Comparison of ENCODE assay signal across 1 cellular context in the genomic region with DNA sequence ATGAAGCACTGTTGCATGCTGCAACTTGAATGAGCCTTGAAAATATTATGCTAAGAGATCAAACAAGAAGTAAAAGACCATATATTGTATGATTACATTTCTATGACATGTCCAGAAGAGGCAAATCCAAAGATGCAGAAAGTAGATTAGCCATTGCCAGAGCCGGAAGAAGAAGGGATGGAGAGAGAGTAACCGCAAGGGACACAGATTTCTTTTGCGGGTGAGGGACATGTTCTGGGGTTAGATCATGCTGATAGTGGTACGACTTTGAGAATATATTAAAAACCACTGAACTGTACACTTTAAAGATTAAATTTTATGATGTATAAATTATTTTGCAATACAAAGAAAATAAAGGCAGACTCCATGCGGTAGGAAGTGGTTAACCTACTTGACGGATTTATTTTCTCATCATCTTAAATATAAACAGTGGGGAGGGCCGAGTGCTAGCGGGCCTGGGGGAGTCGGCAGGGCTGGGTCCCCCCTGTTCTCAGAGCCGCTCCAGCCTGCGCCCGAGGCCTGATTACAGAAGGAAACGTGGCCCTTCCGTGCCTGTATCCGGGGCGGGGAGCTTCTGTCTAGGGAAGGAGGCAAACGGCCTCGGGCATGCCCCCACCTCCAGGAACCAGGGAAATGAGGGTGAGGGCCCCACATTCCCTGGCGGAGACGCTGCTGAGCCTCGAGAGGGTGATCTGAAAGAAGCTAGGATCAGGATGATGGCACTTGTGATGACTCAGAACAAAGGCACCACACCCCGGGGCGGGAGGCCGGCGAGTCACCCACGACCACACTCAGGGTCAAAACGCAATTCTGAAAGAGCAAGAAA.
TF ChIP-seq lines count a peak whose summit lies in the region.

No MANE protein-coding gene starts in this region.

TF ChIP-seq in HepG2, 621 proteins besides CTCF, POLR2A, EP300 and RAD21 (continued from another document):
- TF ChIP-seq MED8 (CRISPR knock-in tag; IDR thresholded peaks at IDR 0.05; ENCODE audit: insufficient replicate concordance) (no peak), JUND (CRISPR knock-in tag; IDR thresholded peaks at IDR 0.05) (peak; percentile 18; the same call in 1 of the 2 replicates), PTBP1 (IDR thresholded peaks at IDR 0.05; ENCODE audit: low read depth, low read length, poor library complexity, severe bottlenecking) (no peak), AHR (CRISPR knock-in tag; IDR thresholded peaks at IDR 0.05) (peak; percentile 26; the same call in 1 of the 2 replicates), DMAP1 (CRISPR knock-in tag; IDR thresholded peaks at IDR 0.05) (no peak), PAX8 (CRISPR knock-in tag; IDR thresholded peaks at IDR 0.05; ENCODE audit: borderline replicate concordance) (no peak), ZNF557 (CRISPR knock-in tag; IDR thresholded peaks at IDR 0.05) (no peak), ZNF44 (CRISPR knock-in tag; IDR thresholded peaks at IDR 0.05) (0 out of 2 replicates have a peak, but pooled peaks have one; percentile 70), HNRNPL (IDR thresholded peaks at IDR 0.05; ENCODE audit: low read depth, low read length) (no peak), ZNF180 (CRISPR knock-in tag; IDR thresholded peaks at IDR 0.05; ENCODE audit: borderline replicate concordance, low read depth) (no peak), TRIM24 (CRISPR knock-in tag; IDR thresholded peaks at IDR 0.05) (no peak), ISX (CRISPR knock-in tag; conservative IDR thresholded peaks at IDR 0.05) (no peak), EED (CRISPR knock-in tag; IDR thresholded peaks at IDR 0.05) (no peak), FOSL2 (CRISPR knock-in tag; IDR thresholded peaks at IDR 0.05) (peak; percentile 91)
- TF ChIP-seq, protein P1, sequence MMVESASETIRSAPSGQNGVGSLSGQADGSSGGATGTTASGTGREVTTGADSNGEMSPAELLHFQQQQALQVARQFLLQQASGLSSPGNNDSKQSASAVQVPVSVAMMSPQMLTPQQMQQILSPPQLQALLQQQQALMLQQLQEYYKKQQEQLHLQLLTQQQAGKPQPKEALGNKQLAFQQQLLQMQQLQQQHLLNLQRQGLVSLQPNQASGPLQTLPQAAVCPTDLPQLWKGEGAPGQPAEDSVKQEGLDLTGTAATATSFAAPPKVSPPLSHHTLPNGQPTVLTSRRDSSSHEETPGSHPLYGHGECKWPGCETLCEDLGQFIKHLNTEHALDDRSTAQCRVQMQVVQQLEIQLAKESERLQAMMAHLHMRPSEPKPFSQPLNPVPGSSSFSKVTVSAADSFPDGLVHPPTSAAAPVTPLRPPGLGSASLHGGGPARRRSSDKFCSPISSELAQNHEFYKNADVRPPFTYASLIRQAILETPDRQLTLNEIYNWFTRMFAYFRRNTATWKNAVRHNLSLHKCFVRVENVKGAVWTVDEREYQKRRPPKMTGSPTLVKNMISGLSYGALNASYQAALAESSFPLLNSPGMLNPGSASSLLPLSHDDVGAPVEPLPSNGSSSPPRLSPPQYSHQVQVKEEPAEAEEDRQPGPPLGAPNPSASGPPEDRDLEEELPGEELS (CRISPR knock-in tag; IDR thresholded peaks at IDR 0.05), result no peak
- TF ChIP-seq, protein P2, sequence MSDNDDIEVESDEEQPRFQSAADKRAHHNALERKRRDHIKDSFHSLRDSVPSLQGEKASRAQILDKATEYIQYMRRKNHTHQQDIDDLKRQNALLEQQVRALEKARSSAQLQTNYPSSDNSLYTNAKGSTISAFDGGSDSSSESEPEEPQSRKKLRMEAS (IDR thresholded peaks at IDR 0.05), result peak; percentile 22; the same call in 1 of the 2 replicates
- TF ChIP-seq, protein P3, sequence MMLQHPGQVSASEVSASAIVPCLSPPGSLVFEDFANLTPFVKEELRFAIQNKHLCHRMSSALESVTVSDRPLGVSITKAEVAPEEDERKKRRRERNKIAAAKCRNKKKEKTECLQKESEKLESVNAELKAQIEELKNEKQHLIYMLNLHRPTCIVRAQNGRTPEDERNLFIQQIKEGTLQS (CRISPR knock-in tag; IDR thresholded peaks at IDR 0.05), result peak; percentile 70
- TF ChIP-seq, protein P4, sequence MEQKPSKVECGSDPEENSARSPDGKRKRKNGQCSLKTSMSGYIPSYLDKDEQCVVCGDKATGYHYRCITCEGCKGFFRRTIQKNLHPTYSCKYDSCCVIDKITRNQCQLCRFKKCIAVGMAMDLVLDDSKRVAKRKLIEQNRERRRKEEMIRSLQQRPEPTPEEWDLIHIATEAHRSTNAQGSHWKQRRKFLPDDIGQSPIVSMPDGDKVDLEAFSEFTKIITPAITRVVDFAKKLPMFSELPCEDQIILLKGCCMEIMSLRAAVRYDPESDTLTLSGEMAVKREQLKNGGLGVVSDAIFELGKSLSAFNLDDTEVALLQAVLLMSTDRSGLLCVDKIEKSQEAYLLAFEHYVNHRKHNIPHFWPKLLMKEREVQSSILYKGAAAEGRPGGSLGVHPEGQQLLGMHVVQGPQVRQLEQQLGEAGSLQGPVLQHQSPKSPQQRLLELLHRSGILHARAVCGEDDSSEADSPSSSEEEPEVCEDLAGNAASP (CRISPR knock-in tag; IDR thresholded peaks at IDR 0.05; ENCODE audit: borderline replicate concordance), result no peak
- TF ChIP-seq, protein P5, sequence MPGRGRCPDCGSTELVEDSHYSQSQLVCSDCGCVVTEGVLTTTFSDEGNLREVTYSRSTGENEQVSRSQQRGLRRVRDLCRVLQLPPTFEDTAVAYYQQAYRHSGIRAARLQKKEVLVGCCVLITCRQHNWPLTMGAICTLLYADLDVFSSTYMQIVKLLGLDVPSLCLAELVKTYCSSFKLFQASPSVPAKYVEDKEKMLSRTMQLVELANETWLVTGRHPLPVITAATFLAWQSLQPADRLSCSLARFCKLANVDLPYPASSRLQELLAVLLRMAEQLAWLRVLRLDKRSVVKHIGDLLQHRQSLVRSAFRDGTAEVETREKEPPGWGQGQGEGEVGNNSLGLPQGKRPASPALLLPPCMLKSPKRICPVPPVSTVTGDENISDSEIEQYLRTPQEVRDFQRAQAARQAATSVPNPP (CRISPR knock-in tag; IDR thresholded peaks at IDR 0.05), result no peak
